Comparison of ENCODE assay signal across 21 cellular contexts in genomic region chr7:105887569-105888199, GRCh38. TPM values are rescaled to one million over a fixed set of nuclear protein-coding genes. Genes with fewer than 3 reads are reported as not detected.
DNase-seq lines count a peak whose midpoint lies in the region; ATAC-seq and TF ChIP-seq lines count a peak whose summit lies in the region.
"Had no signal": no experiment of that assay in that cellular context is flagged by ENCODE, and none has a peak within 500 bp of the region (broad histone marks: within the 10 kb centered on the region; RNA-seq: fewer than 3 reads in every experiment).

No MANE protein-coding gene starts in this region.

- POLR2A ChIA-PET in WTC11 (lab: Charles Lee), result no interaction called here

- H3K27ac Mint-ChIP-seq in WTC11, result peak overlapping the region; percentile 38; the same call in 1 of the 2 replicates
- H3K27ac Mint-ChIP-seq: activated naive CD8-positive, alpha-beta T cell treated with anti-CD3 and anti-CD28 coated beads for 36 hours; natural killer cell; stimulated activated memory B cell treated with anti-CD40 and anti-IgM and Interleukin-4, amounts not matched to agents 10 μg/mL and 1 μg/mL and 100 μg/mL, for 72 hours had no signal

- H3K4me3 ChIP-seq in parathyroid adenoma (ENCODE audit: low read depth, low read length), result no peak overlapping the region
- H3K4me3 ChIP-seq: sigmoid colon, thoracic aorta had no signal

- H3K9me3 ChIP-seq in parathyroid adenoma (ENCODE audit: control insufficient read depth, low read length), result no peaks in the 10 kb centered on the region
- H3K9me3 ChIP-seq: sigmoid colon, thoracic aorta had no signal

- no peak; the same call in 1 of the 2 replicates for ATAC-seq in WTC11
- no peak for ATAC-seq in GM18867 (IDR thresholded peaks at IDR 0.05; ENCODE audit: unreplicated experiment)
- ATAC-seq in HG03460 (IDR thresholded peaks at IDR 0.05; ENCODE audit: unreplicated experiment), result no peak
- ATAC-seq: left cardiac atrium; natural killer cell; Right ventricle myocardium inferior; stimulated activated memory B cell treated with anti-CD40 and anti-IgM and Interleukin-4, amounts not matched to agents 10 μg/mL and 1 μg/mL and 100 μg/mL, for 72 hours had no signal

- peak overlapping the region; percentile 31 for H3K4me2 ChIP-seq in parathyroid adenoma (ENCODE audit: low read length)

- H3K79me2 ChIP-seq in parathyroid adenoma, result no peaks in the 10 kb centered on the region

- DNase-seq in NCI-H748 (lab: John Stamatoyannopoulos, UW; ENCODE audit: unreplicated experiment) (peak; percentile 42), NCI-H748 treated with DMSO at 0.1 percent for 48 hours (lab: John Stamatoyannopoulos, UW) (no peak), HT-29 (ENCODE audit: low spot score) (peak; percentile 22), WTC11 (ENCODE audit: low spot score) (no peak)
- DNase-seq in stimulated activated CD4-positive, alpha-beta T cell treated with anti-CD3 and anti-CD28 coated beads, Interleukin-4, amount 100 ng/mL, for 1 hour, result no peak
- DNase-seq: activated CD4-positive, alpha-beta T cell treated with anti-CD3 and anti-CD28 coated beads for 1 hour; activated naive CD8-positive, alpha-beta T cell treated with anti-CD3 and anti-CD28 coated beads for 36 hours; effector CD8-positive, alpha-beta T cell; HCEC 1CT; left cardiac atrium; natural killer cell; NCI-H1092 treated with DMSO at 0.1 percent for 48 hours; NCI-H510A treated with DMSO at 0.1 percent for 48 hours; OCI-M1; sigmoid colon had no signal

- H3K27me3 Mint-ChIP-seq in WTC11 (ENCODE audit: low read depth), result no peaks in the 10 kb centered on the region

- H3K4me1 ChIP-seq in parathyroid adenoma, result peaks cover 4% of the 10 kb centered on the region

- no peak overlapping the region for H3K4me3 Mint-ChIP-seq in WTC11
- H3K4me3 Mint-ChIP-seq: activated naive CD8-positive, alpha-beta T cell treated with anti-CD3 and anti-CD28 coated beads for 36 hours; natural killer cell; stimulated activated memory B cell treated with anti-CD40 and anti-IgM and Interleukin-4, amounts not matched to agents 10 μg/mL and 1 μg/mL and 100 μg/mL, for 72 hours had no signal

- TF ChIP-seq CTCF in WTC11 (IDR thresholded peaks at IDR 0.05) (no peak), parathyroid adenoma (IDR thresholded peaks at IDR 0.05) (no peak)

- H3K36me3 ChIP-seq in parathyroid adenoma (ENCODE audit: control insufficient read depth, insufficient read depth, low read length), result no peaks in the 10 kb centered on the region
- H3K36me3 ChIP-seq: thoracic aorta had no signal

- 0 out of 2 replicates have a peak, but pooled peaks cover 3% of the 10 kb centered on the region for H3K9me3 Mint-ChIP-seq in WTC11
- H3K9me3 Mint-ChIP-seq: natural killer cell; stimulated activated memory B cell treated with anti-CD40 and anti-IgM and Interleukin-4, amounts not matched to agents 10 μg/mL and 1 μg/mL and 100 μg/mL, for 72 hours had no signal

- H3K36me3 Mint-ChIP-seq in WTC11, result peaks cover 20% of the 10 kb centered on the region
- H3K36me3 Mint-ChIP-seq: natural killer cell; stimulated activated memory B cell treated with anti-CD40 and anti-IgM and Interleukin-4, amounts not matched to agents 10 μg/mL and 1 μg/mL and 100 μg/mL, for 72 hours had no signal

- no peak overlapping the region for H2AFZ ChIP-seq in parathyroid adenoma

- no peak overlapping the region for H3K9ac ChIP-seq in parathyroid adenoma

- peaks cover 51% of the 10 kb centered on the region for H3K4me1 Mint-ChIP-seq in WTC11
- H3K4me1 Mint-ChIP-seq: stimulated activated memory B cell treated with anti-CD40 and anti-IgM and Interleukin-4, amounts not matched to agents 10 μg/mL and 1 μg/mL and 100 μg/mL, for 72 hours had no signal

- no peak overlapping the region for H3K27ac ChIP-seq in parathyroid adenoma
- H3K27ac ChIP-seq: sigmoid colon, thoracic aorta had no signal

- no peaks in the 10 kb centered on the region for H3K27me3 ChIP-seq in parathyroid adenoma (ENCODE audit: control insufficient read depth, insufficient read depth, low read length)
- H3K27me3 ChIP-seq: sigmoid colon had no signal

- CTCF ChIA-PET in WTC11 (lab: Charles Lee), result interaction anchor here (0.6 to 1.5 kb wide), 4 partner anchors 11 to 696 kb away, joined by 3 to 4 read pairs (median 4); no protein-coding TSS in a partner anchor

TF ChIP-seq in WTC11, 78 proteins besides CTCF, POLR2A, EP300 and RAD21 (continues in another document):
- no peak for TF ChIP-seq ZNF396 (CRISPR knock-in tag; IDR thresholded peaks at IDR 0.05; ENCODE audit: borderline replicate concordance)
- TF ChIP-seq ATF2 (CRISPR knock-in tag; IDR thresholded peaks at IDR 0.05; ENCODE audit: borderline replicate concordance, low read depth), result no peak
- TF ChIP-seq ZNF532 (CRISPR knock-in tag; IDR thresholded peaks at IDR 0.05; ENCODE audit: borderline replicate concordance), result no peak
- no peak for TF ChIP-seq AFF4 (CRISPR knock-in tag; IDR thresholded peaks at IDR 0.05; ENCODE audit: borderline replicate concordance)

RNA-seq across cellular contexts. Expression of gene ATXN7L1, which starts 11.3 kb away (rescaled TPM):
- 3.8 and 4.0 TPM in 2 replicates for total RNA-seq in HT-29 (2014; rRNA removed; shearing (Covaris generic))
- 36.0 to 38.5 TPM (median 37.7 TPM) in 3 replicates for total RNA-seq in WTC11 (2021)

Comparison
In these comparisons a context has a peak if more than half of its experiments do, and no peak if none do; other contexts are left out.
1. DNase-seq: peak in NCI-H748 (single experiment) and HT-29 (single experiment); none in NCI-H748 treated with DMSO at 0.1 percent for 48 hours (single experiment), WTC11 (single experiment) and stimulated activated CD4-positive, alpha-beta T cell treated with anti-CD3 and anti-CD28 coated beads, Interleukin-4, amount 100 ng/mL, for 1 hour (single experiment).